In the genomic region with DNA sequence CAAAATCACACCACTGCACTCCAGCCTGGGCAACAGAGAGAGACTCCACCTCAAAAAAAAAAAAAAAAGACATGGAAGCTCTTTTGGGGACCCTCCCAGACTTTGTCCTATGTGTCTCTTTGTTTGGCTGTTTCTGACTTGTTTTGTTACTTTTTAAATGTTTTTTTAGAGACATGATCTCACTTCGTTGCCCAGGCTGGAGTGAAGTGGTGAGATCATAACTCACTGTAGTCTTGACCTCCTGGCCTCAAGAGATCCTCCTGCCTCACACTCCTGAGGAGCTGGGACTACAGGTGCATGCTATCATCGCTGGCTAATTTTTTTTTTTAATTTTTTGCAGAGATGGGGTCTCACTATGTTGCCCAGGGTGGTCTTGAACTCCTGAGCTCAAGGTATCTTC, we compare ENCODE assay signal across 9 cellular contexts.
"Had no signal": no experiment of that assay in that cellular context is flagged by ENCODE, and none has a peak within 500 bp of the region (broad histone marks: within the 10 kb centered on the region; RNA-seq: fewer than 3 reads in every experiment).

No MANE protein-coding gene starts in this region.

- H3K36me3 ChIP-seq: WERI-Rb-1 had no signal

- ATAC-seq: activated CD4-positive, alpha-beta T cell treated with anti-CD3 and anti-CD28 coated beads for 36 hours; activated CD4-positive, CD25-positive, alpha-beta regulatory T cell treated with anti-CD3 and anti-CD28 coated beads, Interleukin-2, amount 50 U/mL, for 24 hours; activated CD8-positive, alpha-beta memory T cell treated with anti-CD3 and anti-CD28 coated beads, Interleukin-2, amount 10 ng/mL, durations not matched to agents 7 days and 5 days; activated CD8-positive, alpha-beta T cell treated with anti-CD3 and anti-CD28 coated beads for 36 hours; activated CD8-positive, alpha-beta T cell treated with anti-CD3 and anti-CD28 coated beads, Interleukin-2, amount 10 ng/mL, durations not matched to agents 7 days and 5 days; T-helper 17 cell; WTC11 had no signal

- H3K27ac ChIP-seq: VCaP, WERI-Rb-1 had no signal
